ENCODE assay signal across 1 cellular context in genomic region chr5:51968756-51969155, GRCh38.
TF ChIP-seq lines count a peak whose summit lies in the region.

No MANE protein-coding gene starts in this region.

TF ChIP-seq in H1, 55 proteins besides CTCF, POLR2A, EP300 and RAD21 (continued from another document):
- TF ChIP-seq MAX (IDR thresholded peaks at IDR 0.05) (no peak), CTBP2 (IDR thresholded peaks at IDR 0.05; ENCODE audit: borderline replicate concordance, insufficient read depth, insufficient read length, low read length) (no peak), NRF1 (IDR thresholded peaks at IDR 0.05; ENCODE audit: low read depth, low read length) (no peak), SP4 (IDR thresholded peaks at IDR 0.05; ENCODE audit: low read length) (no peak)
TF ChIP-seq in H1: peak in this region for 3.
